10 cellular contexts compared by ENCODE assay signal in genomic region chr1:185565314-185565713, GRCh38.
DNase-seq lines count a peak whose midpoint lies in the region; ATAC-seq, FAIRE-seq and TF ChIP-seq lines count a peak whose summit lies in the region.
"Had no signal": no experiment of that assay in that cellular context is flagged by ENCODE, and none has a peak within 500 bp of the region (broad histone marks: within the 10 kb centered on the region; RNA-seq: fewer than 3 reads in every experiment).

No MANE protein-coding gene starts in this region.

- in situ Hi-C loops in HepG2 (cut with HindIII; ENCODE audit: extremely low pct_ligation_motif_present, low pct_unique_long_range_greater_than_20kb): no loop called here

- no TSS peak for BruUV-seq in HepG2 (replicated peaks; lab: Mats Ljungman, UMichigan)
- no TSS peak for BruUV-seq in PC-9 (replicated peaks; lab: Mats Ljungman, UMichigan)

- TF ChIP-seq CTCF in HepG2 (CRISPR knock-in tag; IDR thresholded peaks at IDR 0.05) (no peak), right lobe of liver (IDR thresholded peaks at IDR 0.05) (no peak), PC-9 (conservative IDR thresholded peaks at IDR 0.05) (no peak), foreskin keratinocyte (conservative IDR thresholded peaks at IDR 0.05) (no peak), GM23338 (conservative IDR thresholded peaks at IDR 0.05; ENCODE audit: low read depth in 2 of 2) (no peak)

- H3K79me2 ChIP-seq in HepG2 (ENCODE audit: insufficient read depth, low read length) (no peaks in the 10 kb centered on the region), PC-9 (ENCODE audit: low read depth) (no peaks in the 10 kb centered on the region), GM23338 (replicated peaks; ENCODE audit: insufficient read depth) (no peaks in the 10 kb centered on the region)

- H3K4me3 ChIP-seq in HepG2 (replicated peaks in 1 of 3; ENCODE audit: insufficient read depth in 1 of 3, low read depth in 2 of 3, low read length in 3 of 3) (no peak overlapping the region), right lobe of liver (no peak overlapping the region), PC-9 (no peak overlapping the region), GM23338 (no peak overlapping the region)
- H3K4me3 ChIP-seq: uterus had no signal

- peak; percentile 10 for DNase-seq in HepG2 (ENCODE audit: low spot score)
- no peak for DNase-seq in right lobe of liver
- DNase-seq in PC-9: peak; percentile 52 to 81
- peak; percentile 99 for DNase-seq in foreskin keratinocyte
- no peak for DNase-seq in activated CD4-positive, alpha-beta T cell treated with anti-CD3 and anti-CD28 coated beads, Interleukin-2, amount 50 U/mL, for 48 hours
- DNase-seq in GM23338 (ENCODE audit: low spot score): no peak
- DNase-seq: midbrain, uterus had no signal

- H3K36me3 ChIP-seq in HepG2 (replicated peaks in 1 of 2; ENCODE audit: control insufficient read depth in 1 of 2, insufficient read depth in 2 of 2, low read length in 2 of 2): no peaks in the 10 kb centered on the region
- H3K36me3 ChIP-seq in right lobe of liver: no peaks in the 10 kb centered on the region
- no peaks in the 10 kb centered on the region for H3K36me3 ChIP-seq in PC-9 (ENCODE audit: low read depth)
- H3K36me3 ChIP-seq in GM23338 (ENCODE audit: insufficient read depth): no peaks in the 10 kb centered on the region
- H3K36me3 ChIP-seq: uterus had no signal

- H4K20me1 ChIP-seq in HepG2 (ENCODE audit: insufficient read depth, low read length): no peaks in the 10 kb centered on the region
- no peaks in the 10 kb centered on the region for H4K20me1 ChIP-seq in PC-9 (ENCODE audit: insufficient read depth)
- no peaks in the 10 kb centered on the region for H4K20me1 ChIP-seq in GM23338 (replicated peaks; ENCODE audit: insufficient read depth)

- no peak for FAIRE-seq in HepG2 (lab: Jason Lieb, UNC)

- intact Hi-C loops in HepG2 (cut with micrococcal nuclease; ENCODE audit: unreplicated experiment) (no loop called here), right lobe of liver (cut with DNase I) (no loop called here), PC-9 (cut with micrococcal nuclease; ENCODE audit: unreplicated experiment) (loop anchor here (1.0 to 2.0 kb wide), 3 partner anchors 31 to 126 kb away; no protein-coding TSS in a partner anchor)

- TF ChIP-seq POLR2A in HepG2 (IDR thresholded peaks at IDR 0.05; ENCODE audit: insufficient read depth in 1 of 2, low read depth in 2 of 2, low read length in 2 of 2) (no peak), right lobe of liver (IDR thresholded peaks at IDR 0.05) (no peak)

- H3K27me3 Mint-ChIP-seq in GM23338 (ENCODE audit: insufficient read depth, low read depth, poor library complexity): peaks cover 3% of the 10 kb centered on the region

- ATAC-seq in HepG2: no peak
- ATAC-seq in right lobe of liver: no peak
- ATAC-seq in foreskin keratinocyte: peak; percentile 91
- no peak for ATAC-seq in GM18861 (IDR thresholded peaks at IDR 0.05; ENCODE audit: unreplicated experiment)
- no peak for ATAC-seq in GM23338
- ATAC-seq in GM19023 (IDR thresholded peaks at IDR 0.05; ENCODE audit: unreplicated experiment): no peak

- 0 out of 3 replicates have a peak, but pooled peaks cover 3% of the 10 kb centered on the region for H3K4me1 Mint-ChIP-seq in GM23338

- H3K36me3 Mint-ChIP-seq in GM23338 (ENCODE audit: low read depth): no peaks in the 10 kb centered on the region

- no peaks in the 10 kb centered on the region for H3K9me3 Mint-ChIP-seq in GM23338

- WGBS in HepG2 (ENCODE audit: low lambda C conversion rate): 5% methylated on average over 5 of the region's 5 CpGs
- 81% methylated on average over 4 of the region's 5 CpGs for WGBS in right lobe of liver (ENCODE audit: insufficient coverage, low coverage, low lambda C conversion rate, missing lambda C conversion rate)

- H3K27me3 ChIP-seq in HepG2 (ENCODE audit: control insufficient read depth in 1 of 2, insufficient read depth in 2 of 2, low read length in 2 of 2) (no peaks in the 10 kb centered on the region; a peak in 1 of 5 replicates), right lobe of liver (no peaks in the 10 kb centered on the region), PC-9 (ENCODE audit: insufficient read depth, low read depth) (no peaks in the 10 kb centered on the region), foreskin keratinocyte (no peaks in the 10 kb centered on the region), GM23338 (ENCODE audit: insufficient read depth) (no peaks in the 10 kb centered on the region)
- H3K27me3 ChIP-seq: uterus had no signal

- H3K27ac Mint-ChIP-seq in GM23338: no peak overlapping the region

- CTCF ChIA-PET in HepG2 (lab: Yijun Ruan, JAX; ENCODE audit: low intra/inter-chr PET ratio, low total read pairs): no interaction called here
- CTCF ChIA-PET in PC-9 (lab: Charles Lee): interaction anchor here (0.6 to 1.6 kb wide), 2 partner anchors 29 to 248 kb away, joined by 3 to 4 read pairs; partner anchors contain the start of gene IVNS1ABP

- H3K4me2 ChIP-seq in HepG2 (ENCODE audit: low read depth, low read length): no peak overlapping the region
- H3K4me2 ChIP-seq in PC-9: no peak overlapping the region
- H3K4me2 ChIP-seq in GM23338: no peak overlapping the region

- no peak overlapping the region for H3K4me3 Mint-ChIP-seq in GM23338

- H3K9me3 ChIP-seq in HepG2 (ENCODE audit: low read length) (no peaks in the 10 kb centered on the region), right lobe of liver (no peaks in the 10 kb centered on the region), PC-9 (ENCODE audit: insufficient read depth, low read depth) (no peaks in the 10 kb centered on the region)
- H3K9me3 ChIP-seq: uterus had no signal

- H3K27ac ChIP-seq in HepG2 (ENCODE audit: extremely low read length, insufficient read depth, low read length): no peak overlapping the region
- no peak overlapping the region for H3K27ac ChIP-seq in right lobe of liver
- H3K27ac ChIP-seq in PC-9: no peak overlapping the region
- H3K27ac ChIP-seq in foreskin keratinocyte: no peak overlapping the region
- H3K27ac ChIP-seq in GM23338 (ENCODE audit: low read depth): no peak overlapping the region; the same call in 1 of the 2 replicates
- H3K27ac ChIP-seq: uterus had no signal

- TF ChIP-seq RAD21 in HepG2 (CRISPR knock-in tag; IDR thresholded peaks at IDR 0.05): no peak

- POLR2A ChIA-PET in HepG2 (lab: Yijun Ruan, JAX): no interaction called here
- POLR2A ChIA-PET in PC-9 (lab: Charles Lee; ENCODE audit: unreplicated experiment): interaction anchor here (0.5 to 1.2 kb wide), 5 partner anchors 29 to 409 kb away, joined by 3 to 13 read pairs (median 6); partner anchors contain the start of gene IVNS1ABP

- H3K9ac ChIP-seq in HepG2 (ENCODE audit: insufficient read depth, low read depth, low read length): no peak overlapping the region

- no peaks in the 10 kb centered on the region for H3F3A ChIP-seq in PC-9 (ENCODE audit: insufficient read depth, low read depth)
- H3F3A ChIP-seq in GM23338 (replicated peaks; ENCODE audit: low read depth): no peaks in the 10 kb centered on the region

- H2AFZ ChIP-seq in HepG2 (ENCODE audit: low read length) (no peak overlapping the region), PC-9 (no peak overlapping the region), GM23338 (no peak overlapping the region)

- no peak for TF ChIP-seq EP300 in HepG2 (IDR thresholded peaks at IDR 0.05; ENCODE audit: low read depth in 2 of 2, low read length in 2 of 2)
- TF ChIP-seq EP300 in HepG2 (CRISPR knock-in tag; IDR thresholded peaks at IDR 0.05; ENCODE audit: borderline replicate concordance): no peak

- H3K4me1 ChIP-seq in HepG2 (ENCODE audit: insufficient read depth, low read length) (no peaks in the 10 kb centered on the region), right lobe of liver (no peaks in the 10 kb centered on the region), PC-9 (replicated peaks; ENCODE audit: insufficient read depth) (no peaks in the 10 kb centered on the region), foreskin keratinocyte (peaks cover 50% of the 10 kb centered on the region), GM23338 (ENCODE audit: insufficient read depth) (no peaks in the 10 kb centered on the region)
- H3K4me1 ChIP-seq: uterus had no signal

- H3K9me2 ChIP-seq in PC-9 (ENCODE audit: insufficient read depth) (no peaks in the 10 kb centered on the region), GM23338 (ENCODE audit: insufficient read depth) (peaks cover 4% of the 10 kb centered on the region; the same call in 1 of the 2 replicates)

TF ChIP-seq in HepG2, 621 proteins besides CTCF, POLR2A, EP300 and RAD21:
- TF ChIP-seq ZNF567 (CRISPR knock-in tag; IDR thresholded peaks at IDR 0.05; ENCODE audit: borderline replicate concordance): no peak
- TF ChIP-seq FIP1L1 (IDR thresholded peaks at IDR 0.05; ENCODE audit: borderline replicate concordance, insufficient read depth, low read depth, low read length): no peak
- no peak for TF ChIP-seq ZNF543 (CRISPR knock-in tag; IDR thresholded peaks at IDR 0.05)

TF ChIP-seq in GM23338, 12 proteins besides CTCF, POLR2A, EP300 and RAD21 (continues in another document):
- TF ChIP-seq ETS1 (IDR thresholded peaks at IDR 0.05) (no peak), ZNF114 (CRISPR knock-in tag; IDR thresholded peaks at IDR 0.05) (no peak), POLR2AphosphoS5 (IDR thresholded peaks at IDR 0.05; ENCODE audit: low read depth) (no peak), EZH2phosphoT487 (IDR thresholded peaks at IDR 0.05; ENCODE audit: unreplicated experiment) (no peak)

Comparison
In these comparisons a context has a peak if more than half of its experiments do, and no peak if none do; other contexts are left out.
1. DNase-seq: peak in HepG2 (single experiment), PC-9 (2 of 2) and foreskin keratinocyte (2 of 2); none in right lobe of liver (0 of 3), activated CD4-positive, alpha-beta T cell treated with anti-CD3 and anti-CD28 coated beads, Interleukin-2, amount 50 U/mL, for 48 hours (0 of 2) and GM23338 (single experiment).